In the genomic region with DNA sequence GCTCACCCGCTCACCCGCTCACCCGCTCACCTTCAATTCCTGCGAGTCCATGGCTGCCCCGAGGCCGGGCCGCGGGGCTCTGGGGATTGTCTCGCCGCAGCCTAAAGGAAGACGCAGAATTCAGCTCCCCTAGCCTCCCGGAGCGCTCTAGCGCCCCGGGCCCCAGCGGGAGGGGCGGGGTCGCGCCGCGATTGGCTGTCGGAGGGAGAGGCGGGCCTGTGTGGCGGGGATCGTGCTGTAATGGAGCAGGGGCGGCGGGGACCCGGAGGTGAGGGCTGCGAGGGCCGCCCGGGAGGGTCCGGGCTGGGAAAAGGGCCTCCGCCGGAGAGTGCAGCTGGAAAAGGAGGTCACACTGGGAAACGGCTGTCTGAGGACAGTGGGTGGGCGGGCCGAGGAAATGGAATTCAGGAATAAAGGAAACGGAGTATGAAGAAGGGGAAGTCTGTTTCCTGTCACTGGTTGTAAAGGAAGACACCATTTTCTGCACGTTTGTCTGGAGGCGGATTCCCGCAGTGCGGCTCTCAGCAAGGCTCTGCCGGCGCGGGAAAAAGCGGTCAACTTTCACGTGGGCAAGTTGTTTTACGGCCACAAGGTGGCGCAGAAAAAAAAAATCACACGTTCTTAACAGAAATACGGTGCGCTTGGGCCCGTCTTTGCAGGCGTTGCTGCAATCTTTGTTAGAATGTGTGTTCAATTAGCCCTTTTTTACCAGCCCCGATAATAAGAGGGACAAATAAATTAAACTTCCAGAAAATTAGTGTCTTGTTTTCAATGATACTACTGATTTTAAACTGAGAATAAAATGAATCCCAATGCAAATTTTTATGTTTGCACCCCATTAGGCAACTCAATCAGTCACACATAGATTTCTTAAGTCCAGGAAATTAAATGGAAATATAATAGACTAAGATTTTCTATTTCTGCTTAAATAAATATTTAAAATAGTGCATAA, we compare ENCODE assay signal across 1 cellular context.
A peak's percentile ranks its signal among the peaks of the same experiment; 100 is the strongest.
TF ChIP-seq lines count a peak whose summit lies in the region.

A gene (minus strand): TSS at position 122 of the 952 bp plus-strand sequence. CDS start 71 bp downstream, at position 51.

TF ChIP-seq in K562, 482 proteins besides CTCF, POLR2A, EP300 and RAD21 (continued from another document and continues in another):
- TF ChIP-seq JUN (IDR thresholded peaks at IDR 0.05; ENCODE audit: borderline replicate concordance, low read depth, low read length) (peak; percentile 73; the same call in 1 of the 2 replicates), JUN (CRISPR knock-in tag; IDR thresholded peaks at IDR 0.05; ENCODE audit: borderline replicate concordance) (no peak), ZNF764 (CRISPR knock-in tag; IDR thresholded peaks at IDR 0.05; ENCODE audit: low read depth) (no peak), RHOXF2B (CRISPR knock-in tag; conservative IDR thresholded peaks at IDR 0.05) (no peak), MTA2 (IDR thresholded peaks at IDR 0.05; ENCODE audit: low read depth) (no peak), KLF13 (tag; IDR thresholded peaks at IDR 0.05; ENCODE audit: borderline replicate concordance, low read depth) (0 out of 2 replicates have a peak, but pooled peaks have one; percentile 52), ZNF124 (CRISPR knock-in tag; IDR thresholded peaks at IDR 0.05) (no peak), GATAD2B (IDR thresholded peaks at IDR 0.05; ENCODE audit: borderline replicate concordance) (no peak), HOXB6 (CRISPR knock-in tag; IDR thresholded peaks at IDR 0.05; ENCODE audit: borderline replicate concordance) (no peak), CBX8 (IDR thresholded peaks at IDR 0.05; ENCODE audit: borderline replicate concordance, extremely low read depth, low read depth, low read length, poor library complexity, severe bottlenecking) (no peak), ZNF217 (CRISPR knock-in tag; IDR thresholded peaks at IDR 0.05) (no peak), ZNF232 (CRISPR knock-in tag; IDR thresholded peaks at IDR 0.05) (peak; percentile 48; the same call in 1 of the 2 replicates), FOXK1 (CRISPR knock-in tag; IDR thresholded peaks at IDR 0.05; ENCODE audit: borderline replicate concordance) (peak; percentile 80; the same call in 1 of the 2 replicates), NFATC3 (IDR thresholded peaks at IDR 0.05) (peak; percentile 88; the same call in 1 of the 2 replicates), MYBL2 (IDR thresholded peaks at IDR 0.05; ENCODE audit: low read depth) (peak; percentile 42; the same call in 1 of the 2 replicates), MYBL2 (CRISPR knock-in tag; IDR thresholded peaks at IDR 0.05; ENCODE audit: borderline replicate concordance) (no peak), ZNF830 (CRISPR knock-in tag; IDR thresholded peaks at IDR 0.05) (no peak), PPARD (CRISPR knock-in tag; IDR thresholded peaks at IDR 0.05) (no peak), RBM25 (IDR thresholded peaks at IDR 0.05; ENCODE audit: low read depth, low read length, severe bottlenecking) (peak; percentile 42), BRD4 (IDR thresholded peaks at IDR 0.05) (0 out of 2 replicates have a peak, but pooled peaks have one; percentile 63), ELF4 (CRISPR knock-in tag; IDR thresholded peaks at IDR 0.05) (no peak), THRAP3 (IDR thresholded peaks at IDR 0.05; ENCODE audit: borderline replicate concordance) (no peak), POLR2B (IDR thresholded peaks at IDR 0.05; ENCODE audit: low read depth, partially characterized antibody) (peak; percentile 56), MYC (IDR thresholded peaks at IDR 0.05; ENCODE audit: low read depth, low read length) (peak; percentile 93), MYC (CRISPR knock-in tag; IDR thresholded peaks at IDR 0.05; ENCODE audit: borderline replicate concordance, low read depth) (peak; percentile 67; the same call in 1 of the 2 replicates), KAT8 (IDR thresholded peaks at IDR 0.05; ENCODE audit: low read depth) (peak; percentile 11; the same call in 1 of the 2 replicates), FOXA3 (CRISPR knock-in tag; conservative IDR thresholded peaks at IDR 0.05 in 1 of 2, IDR thresholded peaks at IDR 0.05 in 1 of 2) (peak in 1 of 2 experiments; percentile 52; a peak in 1 of 4 replicates), ZC3H4 (CRISPR knock-in tag; IDR thresholded peaks at IDR 0.05; ENCODE audit: borderline replicate concordance) (no peak), GATAD2A (IDR thresholded peaks at IDR 0.05) (peak; percentile 63; the same call in 1 of the 2 replicates), ZNF668 (CRISPR knock-in tag; IDR thresholded peaks at IDR 0.05) (no peak), ZNF384 (IDR thresholded peaks at IDR 0.05; ENCODE audit: low read depth, low read length) (peak; percentile 86), SREBF2 (CRISPR knock-in tag; IDR thresholded peaks at IDR 0.05) (no peak), TSC22D4 (tag; IDR thresholded peaks at IDR 0.05) (no peak), MEF2A (IDR thresholded peaks at IDR 0.05; ENCODE audit: control insufficient read depth, low read depth, low read length) (0 out of 2 replicates have a peak, but pooled peaks have one; percentile 19), RB1 (IDR thresholded peaks at IDR 0.05; ENCODE audit: low read depth) (peak; percentile 98), RBM34 (IDR thresholded peaks at IDR 0.05; ENCODE audit: borderline replicate concordance, insufficient read depth, low read length) (no peak), ARID1B (IDR thresholded peaks at IDR 0.05) (peak; percentile 66), NBN (IDR thresholded peaks at IDR 0.05; ENCODE audit: low read depth) (peak; percentile 97), HLTF (IDR thresholded peaks at IDR 0.05) (peak; percentile 74; the same call in 1 of the 2 replicates), SRF (CRISPR knock-in tag; IDR thresholded peaks at IDR 0.05) (no peak; a peak in 1 of 4 replicates), CREM (IDR thresholded peaks at IDR 0.05; ENCODE audit: low read depth) (peak; percentile 95), CSDE1 (IDR thresholded peaks at IDR 0.05) (peak in 1 of 2 experiments; percentile 37; a peak in 1 of 4 replicates), NFYB (IDR thresholded peaks at IDR 0.05; ENCODE audit: extremely low read depth, insufficient read length) (peak; percentile 37), PTRF (tag; IDR thresholded peaks at IDR 0.05) (no peak), ATF1 (CRISPR knock-in tag; IDR thresholded peaks at IDR 0.05) (no peak; the same call in 1 of the 2 replicates), ATF1 (tag; IDR thresholded peaks at IDR 0.05) (peak; percentile 91)
- TF ChIP-seq, protein P1, sequence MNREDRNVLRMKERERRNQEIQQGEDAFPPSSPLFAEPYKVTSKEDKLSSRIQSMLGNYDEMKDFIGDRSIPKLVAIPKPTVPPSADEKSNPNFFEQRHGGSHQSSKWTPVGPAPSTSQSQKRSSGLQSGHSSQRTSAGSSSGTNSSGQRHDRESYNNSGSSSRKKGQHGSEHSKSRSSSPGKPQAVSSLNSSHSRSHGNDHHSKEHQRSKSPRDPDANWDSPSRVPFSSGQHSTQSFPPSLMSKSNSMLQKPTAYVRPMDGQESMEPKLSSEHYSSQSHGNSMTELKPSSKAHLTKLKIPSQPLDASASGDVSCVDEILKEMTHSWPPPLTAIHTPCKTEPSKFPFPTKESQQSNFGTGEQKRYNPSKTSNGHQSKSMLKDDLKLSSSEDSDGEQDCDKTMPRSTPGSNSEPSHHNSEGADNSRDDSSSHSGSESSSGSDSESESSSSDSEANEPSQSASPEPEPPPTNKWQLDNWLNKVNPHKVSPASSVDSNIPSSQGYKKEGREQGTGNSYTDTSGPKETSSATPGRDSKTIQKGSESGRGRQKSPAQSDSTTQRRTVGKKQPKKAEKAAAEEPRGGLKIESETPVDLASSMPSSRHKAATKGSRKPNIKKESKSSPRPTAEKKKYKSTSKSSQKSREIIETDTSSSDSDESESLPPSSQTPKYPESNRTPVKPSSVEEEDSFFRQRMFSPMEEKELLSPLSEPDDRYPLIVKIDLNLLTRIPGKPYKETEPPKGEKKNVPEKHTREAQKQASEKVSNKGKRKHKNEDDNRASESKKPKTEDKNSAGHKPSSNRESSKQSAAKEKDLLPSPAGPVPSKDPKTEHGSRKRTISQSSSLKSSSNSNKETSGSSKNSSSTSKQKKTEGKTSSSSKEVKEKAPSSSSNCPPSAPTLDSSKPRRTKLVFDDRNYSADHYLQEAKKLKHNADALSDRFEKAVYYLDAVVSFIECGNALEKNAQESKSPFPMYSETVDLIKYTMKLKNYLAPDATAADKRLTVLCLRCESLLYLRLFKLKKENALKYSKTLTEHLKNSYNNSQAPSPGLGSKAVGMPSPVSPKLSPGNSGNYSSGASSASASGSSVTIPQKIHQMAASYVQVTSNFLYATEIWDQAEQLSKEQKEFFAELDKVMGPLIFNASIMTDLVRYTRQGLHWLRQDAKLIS (CRISPR knock-in tag; IDR thresholded peaks at IDR 0.05), result peak; percentile 82
- TF ChIP-seq, protein P2, sequence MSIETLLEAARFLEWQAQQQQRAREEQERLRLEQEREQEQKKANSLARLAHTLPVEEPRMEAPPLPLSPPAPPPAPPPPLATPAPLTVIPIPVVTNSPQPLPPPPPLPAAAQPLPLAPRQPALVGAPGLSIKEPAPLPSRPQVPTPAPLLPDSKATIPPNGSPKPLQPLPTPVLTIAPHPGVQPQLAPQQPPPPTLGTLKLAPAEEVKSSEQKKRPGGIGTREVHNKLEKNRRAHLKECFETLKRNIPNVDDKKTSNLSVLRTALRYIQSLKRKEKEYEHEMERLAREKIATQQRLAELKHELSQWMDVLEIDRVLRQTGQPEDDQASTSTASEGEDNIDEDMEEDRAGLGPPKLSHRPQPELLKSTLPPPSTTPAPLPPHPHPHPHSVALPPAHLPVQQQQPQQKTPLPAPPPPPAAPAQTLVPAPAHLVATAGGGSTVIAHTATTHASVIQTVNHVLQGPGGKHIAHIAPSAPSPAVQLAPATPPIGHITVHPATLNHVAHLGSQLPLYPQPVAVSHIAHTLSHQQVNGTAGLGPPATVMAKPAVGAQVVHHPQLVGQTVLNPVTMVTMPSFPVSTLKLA (conservative IDR thresholded peaks at IDR 0.05), result peak; percentile 92 to 94
- TF ChIP-seq, protein P3, sequence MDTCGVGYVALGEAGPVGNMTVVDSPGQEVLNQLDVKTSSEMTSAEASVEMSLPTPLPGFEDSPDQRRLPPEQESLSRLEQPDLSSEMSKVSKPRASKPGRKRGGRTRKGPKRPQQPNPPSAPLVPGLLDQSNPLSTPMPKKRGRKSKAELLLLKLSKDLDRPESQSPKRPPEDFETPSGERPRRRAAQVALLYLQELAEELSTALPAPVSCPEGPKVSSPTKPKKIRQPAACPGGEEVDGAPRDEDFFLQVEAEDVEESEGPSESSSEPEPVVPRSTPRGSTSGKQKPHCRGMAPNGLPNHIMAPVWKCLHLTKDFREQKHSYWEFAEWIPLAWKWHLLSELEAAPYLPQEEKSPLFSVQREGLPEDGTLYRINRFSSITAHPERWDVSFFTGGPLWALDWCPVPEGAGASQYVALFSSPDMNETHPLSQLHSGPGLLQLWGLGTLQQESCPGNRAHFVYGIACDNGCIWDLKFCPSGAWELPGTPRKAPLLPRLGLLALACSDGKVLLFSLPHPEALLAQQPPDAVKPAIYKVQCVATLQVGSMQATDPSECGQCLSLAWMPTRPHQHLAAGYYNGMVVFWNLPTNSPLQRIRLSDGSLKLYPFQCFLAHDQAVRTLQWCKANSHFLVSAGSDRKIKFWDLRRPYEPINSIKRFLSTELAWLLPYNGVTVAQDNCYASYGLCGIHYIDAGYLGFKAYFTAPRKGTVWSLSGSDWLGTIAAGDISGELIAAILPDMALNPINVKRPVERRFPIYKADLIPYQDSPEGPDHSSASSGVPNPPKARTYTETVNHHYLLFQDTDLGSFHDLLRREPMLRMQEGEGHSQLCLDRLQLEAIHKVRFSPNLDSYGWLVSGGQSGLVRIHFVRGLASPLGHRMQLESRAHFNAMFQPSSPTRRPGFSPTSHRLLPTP (IDR thresholded peaks at IDR 0.05; ENCODE audit: borderline replicate concordance, extremely low read depth, insufficient read length), result no peak
- TF ChIP-seq, protein P4, sequence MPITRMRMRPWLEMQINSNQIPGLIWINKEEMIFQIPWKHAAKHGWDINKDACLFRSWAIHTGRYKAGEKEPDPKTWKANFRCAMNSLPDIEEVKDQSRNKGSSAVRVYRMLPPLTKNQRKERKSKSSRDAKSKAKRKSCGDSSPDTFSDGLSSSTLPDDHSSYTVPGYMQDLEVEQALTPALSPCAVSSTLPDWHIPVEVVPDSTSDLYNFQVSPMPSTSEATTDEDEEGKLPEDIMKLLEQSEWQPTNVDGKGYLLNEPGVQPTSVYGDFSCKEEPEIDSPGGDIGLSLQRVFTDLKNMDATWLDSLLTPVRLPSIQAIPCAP (CRISPR knock-in tag; IDR thresholded peaks at IDR 0.05; ENCODE audit: borderline replicate concordance), result peak; percentile 69; the same call in 1 of the 2 replicates
- TF ChIP-seq, protein P5, sequence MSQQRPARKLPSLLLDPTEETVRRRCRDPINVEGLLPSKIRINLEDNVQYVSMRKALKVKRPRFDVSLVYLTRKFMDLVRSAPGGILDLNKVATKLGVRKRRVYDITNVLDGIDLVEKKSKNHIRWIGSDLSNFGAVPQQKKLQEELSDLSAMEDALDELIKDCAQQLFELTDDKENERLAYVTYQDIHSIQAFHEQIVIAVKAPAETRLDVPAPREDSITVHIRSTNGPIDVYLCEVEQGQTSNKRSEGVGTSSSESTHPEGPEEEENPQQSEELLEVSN (IDR thresholded peaks at IDR 0.05; ENCODE audit: borderline replicate concordance in 1 of 2, extremely low read depth in 1 of 2, insufficient read depth in 1 of 2, insufficient read length in 1 of 2, low read depth in 1 of 2, low read length in 1 of 2, poor library complexity in 1 of 2, severe bottlenecking in 1 of 2), result peak; percentile 98 to 100
- TF ChIP-seq, protein P6, sequence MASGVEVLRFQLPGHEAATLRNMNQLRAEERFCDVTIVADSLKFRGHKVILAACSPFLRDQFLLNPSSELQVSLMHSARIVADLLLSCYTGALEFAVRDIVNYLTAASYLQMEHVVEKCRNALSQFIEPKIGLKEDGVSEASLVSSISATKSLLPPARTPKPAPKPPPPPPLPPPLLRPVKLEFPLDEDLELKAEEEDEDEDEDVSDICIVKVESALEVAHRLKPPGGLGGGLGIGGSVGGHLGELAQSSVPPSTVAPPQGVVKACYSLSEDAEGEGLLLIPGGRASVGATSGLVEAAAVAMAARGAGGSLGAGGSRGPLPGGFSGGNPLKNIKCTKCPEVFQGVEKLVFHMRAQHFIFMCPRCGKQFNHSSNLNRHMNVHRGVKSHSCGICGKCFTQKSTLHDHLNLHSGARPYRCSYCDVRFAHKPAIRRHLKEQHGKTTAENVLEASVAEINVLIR (CRISPR knock-in tag; IDR thresholded peaks at IDR 0.05), result peak; percentile 44; the same call in 1 of the 2 replicates
